16 cellular contexts compared by ENCODE assay signal in the genomic region with DNA sequence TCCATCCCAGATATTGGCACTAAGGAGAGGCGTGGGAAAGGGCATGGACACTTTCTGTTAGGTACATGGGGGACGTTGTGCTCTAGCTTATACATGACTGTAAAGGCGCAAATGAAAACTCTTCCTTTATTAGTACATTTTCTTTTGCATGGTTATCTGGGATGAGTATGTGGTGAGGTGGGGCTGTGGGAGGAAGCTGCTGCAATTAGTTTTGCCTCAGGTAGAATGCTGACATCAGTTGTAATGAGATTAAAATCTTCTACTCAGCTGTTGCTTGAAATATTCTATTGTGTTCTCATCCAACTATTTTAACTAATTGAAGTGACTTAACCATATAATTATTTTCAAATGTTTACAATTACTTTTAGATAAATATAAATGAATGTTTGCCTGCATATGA.
A peak's percentile ranks its signal among the peaks of the same experiment; 100 is the strongest.
DNase-seq lines count a peak whose midpoint lies in the region; ATAC-seq, FAIRE-seq and TF ChIP-seq lines count a peak whose summit lies in the region.
"Had no signal": no experiment of that assay in that cellular context is flagged by ENCODE, and none has a peak within 500 bp of the region (broad histone marks: within the 10 kb centered on the region; RNA-seq: fewer than 3 reads in every experiment).

No MANE protein-coding gene starts in this region.

- no peak for DNase-seq in GM23248
- DNase-seq in bronchial epithelial cell (ENCODE audit: low read depth) = peak; percentile 50
- DNase-seq in mesendoderm = peak; percentile 25
- DNase-seq in RWPE1 (ENCODE audit: low spot score) = no peak
- DNase-seq in frontal cortex (ENCODE audit: low spot score in 2 of 2) = no peak
- DNase-seq: CD8-positive, alpha-beta T cell; COR-L47; DND-41; GDM1 had no signal

- H2AK5ac ChIP-seq in mesendoderm (ENCODE audit: low read length) = no peak overlapping the region

- H4K20me1 ChIP-seq in GM23248 (ENCODE audit: insufficient read depth) = no peaks in the 10 kb centered on the region

- H2BK120ac ChIP-seq in mesendoderm (ENCODE audit: low read depth, low read length) = no peak overlapping the region

- in situ Hi-C loops in GM23248 (cut with MboI) = no loop called here

- H3K4ac ChIP-seq in mesendoderm (ENCODE audit: low read depth, low read length) = no peak overlapping the region

- H3K9ac ChIP-seq in GM23248 (no peak overlapping the region), mesendoderm (ENCODE audit: low read length) (no peak overlapping the region)

- H4K8ac ChIP-seq in mesendoderm (ENCODE audit: low read depth, low read length) = no peak overlapping the region

- H3K79me2 ChIP-seq in GM23248 (ENCODE audit: insufficient read depth) (no peaks in the 10 kb centered on the region), mesendoderm (ENCODE audit: control insufficient read depth, insufficient read depth, low read length) (no peaks in the 10 kb centered on the region)

- no peak overlapping the region for H4K5ac ChIP-seq in mesendoderm (ENCODE audit: low read length)

- no peak overlapping the region for H2BK15ac ChIP-seq in mesendoderm (replicated peaks; ENCODE audit: low read depth)

- H3K27ac ChIP-seq in GM23248 (no peak overlapping the region), mesendoderm (ENCODE audit: low read depth, low read length) (no peak overlapping the region), RWPE1 (no peak overlapping the region)
- H3K27ac ChIP-seq: HL-60 had no signal

- CTCF ChIA-PET in RWPE1 (lab: Yijun Ruan, JAX) = no interaction called here

- no peak overlapping the region for H2AFZ ChIP-seq in GM23248

- H3K4me3 ChIP-seq in GM23248 = no peak overlapping the region
- no peak overlapping the region for H3K4me3 ChIP-seq in bronchial epithelial cell (ENCODE audit: low read depth, low read length)
- H3K4me3 ChIP-seq in mesendoderm (ENCODE audit: low read length) = no peak overlapping the region

- H3K18ac ChIP-seq in mesendoderm (ENCODE audit: low read length) = no peak overlapping the region

- no peak for FAIRE-seq in bronchial epithelial cell (lab: Jason Lieb, UNC)
- no peak for FAIRE-seq in frontal cortex (lab: Jason Lieb, UNC)
- FAIRE-seq: A204.1, GM12892, H54 had no signal

- TF ChIP-seq CTCF in bronchial epithelial cell (IDR thresholded peaks at IDR 0.05; ENCODE audit: insufficient read depth, low read length, severe bottlenecking) (no peak), RWPE1 (conservative IDR thresholded peaks at IDR 0.05; ENCODE audit: low read depth) (no peak)

- no peak overlapping the region for H3K23ac ChIP-seq in mesendoderm (ENCODE audit: low read length)

- H3K9me2 ChIP-seq in GM23248 (ENCODE audit: insufficient read depth) = no peaks in the 10 kb centered on the region

- 95 to 96% methylated on average over 3 of the region's 3 CpGs for WGBS in GM23248 (ENCODE audit: low coverage in 1 of 2, low lambda C conversion rate in 2 of 2, missing lambda C conversion rate in 2 of 2), 2 experiments
- WGBS in mesendoderm (ENCODE audit: extremely low coverage, insufficient coverage, low lambda C conversion rate) = no CpG with 5 or more reads among the region's 3 CpGs

- H3K27me3 ChIP-seq in GM23248 (replicated peaks; ENCODE audit: insufficient read depth) = no peaks in the 10 kb centered on the region
- no peaks in the 10 kb centered on the region for H3K27me3 ChIP-seq in bronchial epithelial cell (ENCODE audit: control insufficient read depth, insufficient read depth, low read length)
- H3K27me3 ChIP-seq in mesendoderm (ENCODE audit: insufficient read depth, low read length, poor library complexity) = no peaks in the 10 kb centered on the region

- peak overlapping the region; percentile 49 for H3K4me2 ChIP-seq in GM23248 (ENCODE audit: unreplicated experiment)
- H3K4me2 ChIP-seq in mesendoderm (ENCODE audit: low read length) = no peak overlapping the region

- POLR2A ChIA-PET in RWPE1 (lab: Yijun Ruan, JAX; ENCODE audit: low non-redundant PET) = no interaction called here

- no peak overlapping the region for H3K56ac ChIP-seq in mesendoderm (ENCODE audit: low read length)

- H3K9me3 ChIP-seq in GM23248 (ENCODE audit: low read depth) = no peaks in the 10 kb centered on the region

- peaks cover 18% of the 10 kb centered on the region; the same call in 1 of the 2 replicates for H3F3A ChIP-seq in GM23248 (ENCODE audit: insufficient read depth)

- ATAC-seq in GM21447 (IDR thresholded peaks at IDR 0.05; ENCODE audit: unreplicated experiment) (no peak), GM18873 (IDR thresholded peaks at IDR 0.05; ENCODE audit: low FRiP score, unreplicated experiment) (no peak)
- ATAC-seq: CD8-positive, alpha-beta T cell; HCT116 had no signal

- H3K79me1 ChIP-seq in mesendoderm (ENCODE audit: low read length) = no peaks in the 10 kb centered on the region

- no peak overlapping the region for H2BK5ac ChIP-seq in mesendoderm (ENCODE audit: low read length)

- H3K36me3 ChIP-seq in GM23248 (ENCODE audit: low read depth) = no peaks in the 10 kb centered on the region
- H3K36me3 ChIP-seq in bronchial epithelial cell (ENCODE audit: control insufficient read depth, insufficient read depth, low read length) = no peaks in the 10 kb centered on the region
- no peaks in the 10 kb centered on the region for H3K36me3 ChIP-seq in mesendoderm (ENCODE audit: control insufficient read depth, insufficient read depth, low read length)

- H3K4me1 ChIP-seq in GM23248 (ENCODE audit: insufficient read depth) (peaks cover 31% of the 10 kb centered on the region), mesendoderm (ENCODE audit: control insufficient read depth, low read depth, low read length) (peaks cover 3% of the 10 kb centered on the region)

Comparison
In these comparisons a context has a peak if more than half of its experiments do, and no peak if none do; other contexts are left out.
1. DNase-seq: peak in bronchial epithelial cell (single experiment) and mesendoderm (single experiment); none in GM23248 (single experiment), RWPE1 (single experiment) and frontal cortex (0 of 2).